Comparison of ENCODE assay signal across 20 cellular contexts in the genomic region with DNA sequence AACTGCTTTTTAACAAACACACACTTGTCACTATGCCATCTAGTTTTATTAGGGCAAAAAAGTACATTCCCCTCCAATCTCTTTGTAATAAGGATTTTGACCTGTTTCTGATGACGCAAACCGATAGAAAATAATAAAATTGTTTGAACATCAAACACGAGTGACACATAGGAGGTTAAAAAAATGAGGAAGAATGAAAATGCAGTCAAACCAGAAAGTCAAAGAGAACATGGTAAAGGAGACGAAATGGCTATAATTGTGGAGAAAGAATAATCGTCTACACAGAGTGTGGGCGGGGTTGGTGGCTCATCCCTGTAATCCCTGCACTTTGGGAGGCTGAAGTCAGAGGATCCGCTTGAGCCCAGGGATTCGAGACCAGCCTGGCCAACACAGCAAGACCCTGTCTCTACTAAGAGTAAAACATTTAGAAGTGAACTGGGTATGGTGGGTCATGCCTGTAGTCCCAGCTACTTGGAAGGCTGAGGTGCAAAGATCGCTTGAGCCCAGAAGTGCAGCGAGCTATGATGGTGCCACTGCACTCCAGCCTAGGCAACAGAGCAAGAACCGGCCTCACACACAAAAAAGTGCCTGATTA.
DNase-seq lines count a peak whose midpoint lies in the region; ATAC-seq, FAIRE-seq and TF ChIP-seq lines count a peak whose summit lies in the region.
"Had no signal": no experiment of that assay in that cellular context is flagged by ENCODE, and none has a peak within 500 bp of the region (broad histone marks: within the 10 kb centered on the region; RNA-seq: fewer than 3 reads in every experiment).

No MANE protein-coding gene starts in this region.

- TF ChIP-seq EP300 in GM12878 (IDR thresholded peaks at IDR 0.05; ENCODE audit: borderline replicate concordance in 1 of 2, control insufficient read depth in 1 of 2, low read depth in 2 of 2, low read length in 2 of 2) (no peak), gastroesophageal sphincter (IDR thresholded peaks at IDR 0.05) (no peak)

- in situ Hi-C loops in GM12878 (cut with MboI): no loop called here

- H3K27ac ChIP-seq in OCI-LY1 (ENCODE audit: low read depth, low read length, poor library complexity, severe bottlenecking) (peak overlapping the region; percentile 93), GM12878 (ENCODE audit: control insufficient read depth, insufficient read depth) (no peak overlapping the region), gastroesophageal sphincter (peak overlapping the region; percentile 56 to 80 (median 76)), smooth muscle cell (ENCODE audit: low read depth) (peak overlapping the region; percentile 93), lower lobe of right lung (no peak overlapping the region)

- H3K9me2 ChIP-seq in OCI-LY1 (ENCODE audit: low read depth, low read length): no peaks in the 10 kb centered on the region

- no peak overlapping the region for H2AFZ ChIP-seq in OCI-LY1 (ENCODE audit: low read length)
- H2AFZ ChIP-seq in GM12878 (ENCODE audit: control insufficient read depth, low read depth, low read length): no peak overlapping the region
- no peak overlapping the region for H2AFZ ChIP-seq in smooth muscle cell (ENCODE audit: low read depth)

- H3K4me3 ChIP-seq in OCI-LY1 (ENCODE audit: low read depth, low read length, poor library complexity, severe bottlenecking): no peak overlapping the region
- no peak overlapping the region for H3K4me3 ChIP-seq in GM12878
- H3K4me3 ChIP-seq in gastroesophageal sphincter: no peak overlapping the region
- no peak overlapping the region for H3K4me3 ChIP-seq in smooth muscle cell
- H3K4me3 ChIP-seq in lower lobe of right lung: no peak overlapping the region
- H3K4me3 ChIP-seq: skin epidermis had no signal

- intact Hi-C loops in GM12878 (cut with micrococcal nuclease; ENCODE audit: unreplicated experiment) (loop anchor here (10.0 kb wide), 1 partner anchor 132 kb away; no protein-coding TSS in a partner anchor), lower lobe of right lung (cut with DNase I) (no loop called here)

- TF ChIP-seq RAD21 in GM12878 (IDR thresholded peaks at IDR 0.05; ENCODE audit: insufficient read depth, low read depth, low read length): no peak

- no TSS peak for BruUV-seq in GM12878 (replicated peaks; lab: Mats Ljungman, UMichigan)

- SMC1A ChIA-PET in GM12878 (lab: Charles Lee; ENCODE audit: uncharacterized antibody, unreplicated experiment): interaction anchor here (1.2 to 2.5 kb wide), 7 partner anchors 8 to 35 kb away, joined by 3 to 13 read pairs (median 4); no protein-coding TSS in a partner anchor

- H3K4me2 ChIP-seq in OCI-LY1 (ENCODE audit: low read length): peak overlapping the region; percentile 67
- peak overlapping the region; percentile 11; the same call in 1 of the 2 replicates for H3K4me2 ChIP-seq in GM12878 (ENCODE audit: control insufficient read depth, insufficient read depth)
- peak overlapping the region; percentile 77 for H3K4me2 ChIP-seq in smooth muscle cell

- H4K20me1 ChIP-seq in OCI-LY1 (ENCODE audit: insufficient read depth, low read length) (no peaks in the 10 kb centered on the region), GM12878 (ENCODE audit: control insufficient read depth, insufficient read depth) (no peaks in the 10 kb centered on the region), smooth muscle cell (ENCODE audit: low read depth) (peaks cover 8% of the 10 kb centered on the region)

- whole genome bisulfite sequencing in GM12878 (ENCODE audit: insufficient coverage, insufficient replicate concordance, low lambda C conversion rate, missing lambda C conversion rate): 51% methylated on average over 11 of the region's 11 CpGs
- 84 to 86% methylated on average over 4 to 11 of the region's 11 CpGs for WGBS in gastroesophageal sphincter (ENCODE audit: low coverage in 1 of 2), 2 donors
- 78% methylated on average over 11 of the region's 11 CpGs for WGBS in smooth muscle cell (ENCODE audit: low lambda C conversion rate)

- no peaks in the 10 kb centered on the region for H3F3A ChIP-seq in OCI-LY1 (ENCODE audit: insufficient read depth, low read length)
- peaks cover 30% of the 10 kb centered on the region for H3F3A ChIP-seq in smooth muscle cell (ENCODE audit: low read depth)

- DNase-seq in GM12878 (ENCODE audit: low read depth, low spot score) (no peak), smooth muscle cell (lab: John Stamatoyannopoulos, UW; ENCODE audit: unreplicated experiment) (no peak), nucleus accumbens (lab: John Stamatoyannopoulos, UW) (no peak), lower lobe of right lung (no peak), COLO668 (lab: John Stamatoyannopoulos, UW; ENCODE audit: unreplicated experiment) (no peak)
- DNase-seq: activated CD4-positive, alpha-beta T cell treated with anti-CD3 and anti-CD28 coated beads for 48 hours; activated naive CD4-positive, alpha-beta T cell treated with anti-CD3 and anti-CD28 coated beads, Interleukin-2, amount 50 U/mL, for 16 hours; CD4-positive, alpha-beta T cell; effector memory CD8-positive, alpha-beta T cell; head of caudate nucleus; Kasumi-1; NCI-H2029; NCI-H345; stimulated activated CD4-positive, alpha-beta T cell treated with anti-CD3 and anti-CD28 coated beads, Interleukin-4, amount 100 ng/mL, for 1 hour; stimulated activated naive CD4-positive, alpha-beta T cell; T-helper 17 cell had no signal

- RAD21 ChIA-PET in GM12878 (lab: Charles Lee; ENCODE audit: unreplicated experiment): interaction anchor here (0.6 kb wide), 1 partner anchor 61 kb away, joined by 3 read pairs; no protein-coding TSS in a partner anchor

- TF ChIP-seq POLR2A in GM12878 (IDR thresholded peaks at IDR 0.05; ENCODE audit: low read depth, low read length) (no peak), gastroesophageal sphincter (IDR thresholded peaks at IDR 0.05) (no peak)

- H3K79me2 ChIP-seq in OCI-LY1 (ENCODE audit: insufficient read depth, low read length) (no peaks in the 10 kb centered on the region; the same call in 1 of the 2 replicates), GM12878 (ENCODE audit: control insufficient read depth, insufficient read depth, low read length) (no peaks in the 10 kb centered on the region; the same call in 1 of the 2 replicates), smooth muscle cell (ENCODE audit: low read depth) (peaks cover 14% of the 10 kb centered on the region)

- no peak for FAIRE-seq in GM12878 (lab: Jason Lieb, UNC)

- H3K4me1 ChIP-seq in OCI-LY1 (ENCODE audit: insufficient read depth, low read length, severe bottlenecking): peaks cover 87% of the 10 kb centered on the region
- peaks cover 19% of the 10 kb centered on the region for H3K4me1 ChIP-seq in GM12878 (ENCODE audit: control insufficient read depth, insufficient read depth, low read length)
- peaks cover 7 to 53% (median 20%) of the 10 kb centered on the region in 3 donors for H3K4me1 ChIP-seq in gastroesophageal sphincter
- peaks cover 31% of the 10 kb centered on the region for H3K4me1 ChIP-seq in smooth muscle cell (ENCODE audit: low read depth)
- peaks cover 25% of the 10 kb centered on the region for H3K4me1 ChIP-seq in lower lobe of right lung

- no peak for ATAC-seq in GM12878
- ATAC-seq in gastroesophageal sphincter: no peak
- no peak for ATAC-seq in lower lobe of right lung
- ATAC-seq: effector memory CD8-positive, alpha-beta T cell; natural killer cell treated with Interleukin-12 subunit alpha and Interleukin-12 subunit beta and Interleukin-15 and Interleukin-18, amount 100 ng/mL, for 72 hours; T-helper 17 cell had no signal

- TF ChIP-seq CTCF in OCI-LY1 (IDR thresholded peaks at IDR 0.05; ENCODE audit: low read length) (no peak), GM12878 (IDR thresholded peaks at IDR 0.05 in 2 of 3, conservative IDR thresholded peaks at IDR 0.05 in 1 of 3; ENCODE audit: control insufficient read depth in 2 of 3, extremely low read depth in 1 of 3, insufficient read depth in 1 of 3, low read depth in 3 of 3, low read length in 3 of 3) (no peak), gastroesophageal sphincter (IDR thresholded peaks at IDR 0.05) (no peak), smooth muscle cell (IDR thresholded peaks at IDR 0.05; ENCODE audit: borderline replicate concordance, insufficient read depth, poor library complexity, severe bottlenecking) (no peak), lower lobe of right lung (IDR thresholded peaks at IDR 0.05) (no peak)

- H3K9me3 ChIP-seq in OCI-LY1 (ENCODE audit: low read length): no peaks in the 10 kb centered on the region
- no peaks in the 10 kb centered on the region; the same call in 2 of the 3 replicates for H3K9me3 ChIP-seq in GM12878 (replicated peaks; ENCODE audit: control insufficient read depth, insufficient read depth, low read length)
- no peaks in the 10 kb centered on the region for H3K9me3 ChIP-seq in gastroesophageal sphincter
- no peaks in the 10 kb centered on the region for H3K9me3 ChIP-seq in smooth muscle cell (replicated peaks; ENCODE audit: low read depth)
- no peaks in the 10 kb centered on the region for H3K9me3 ChIP-seq in lower lobe of right lung

- H3K27me3 ChIP-seq in OCI-LY1 (ENCODE audit: insufficient read depth, low read length): no peaks in the 10 kb centered on the region
- H3K27me3 ChIP-seq in GM12878 (replicated peaks in 1 of 2; ENCODE audit: control insufficient read depth in 2 of 2, insufficient read depth in 2 of 2, low read length in 1 of 2): no peaks in the 10 kb centered on the region
- no peaks in the 10 kb centered on the region for H3K27me3 ChIP-seq in gastroesophageal sphincter
- H3K27me3 ChIP-seq in smooth muscle cell (ENCODE audit: low read depth): no peaks in the 10 kb centered on the region
- no peaks in the 10 kb centered on the region for H3K27me3 ChIP-seq in lower lobe of right lung (ENCODE audit: low read depth)

- H3K36me3 ChIP-seq in OCI-LY1 (ENCODE audit: insufficient read depth, low read length) (peaks cover 7% of the 10 kb centered on the region; the same call in 1 of the 2 replicates), GM12878 (ENCODE audit: control insufficient read depth in 2 of 2, insufficient read depth in 2 of 2, low read length in 1 of 2) (no peaks in the 10 kb centered on the region), gastroesophageal sphincter (no peaks in the 10 kb centered on the region), smooth muscle cell (ENCODE audit: low read depth) (no peaks in the 10 kb centered on the region), lower lobe of right lung (no peaks in the 10 kb centered on the region)

- H3K9ac ChIP-seq in OCI-LY1 (ENCODE audit: low read length) (peak overlapping the region; percentile 41; the same call in 1 of the 2 replicates), GM12878 (ENCODE audit: control insufficient read depth, insufficient read depth, low read length) (no peak overlapping the region), smooth muscle cell (ENCODE audit: low read depth) (peak overlapping the region; percentile 81)

- CTCF ChIA-PET in GM12878 (lab: Yijun Ruan, JAX): no interaction called here

- POLR2A ChIA-PET in GM12878 (lab: Charles Lee): interaction anchor here (0.7 to 1.2 kb wide), 2 partner anchors 70 to 276 kb away, joined by 3 read pairs; no protein-coding TSS in a partner anchor

TF ChIP-seq in GM12878, 131 proteins besides CTCF, POLR2A, EP300 and RAD21 (continues in another document):
- no peak for TF ChIP-seq KLF5 (IDR thresholded peaks at IDR 0.05; ENCODE audit: partially characterized antibody)
- TF ChIP-seq ZNF274 (IDR thresholded peaks at IDR 0.05; ENCODE audit: insufficient read depth, insufficient read length): no peak
- no peak for TF ChIP-seq ZZZ3 (IDR thresholded peaks at IDR 0.05; ENCODE audit: control insufficient read depth, insufficient read length, low read depth)
- TF ChIP-seq RBBP5 (conservative IDR thresholded peaks at IDR 0.05): no peak

Comparison
In these comparisons a context has a peak if more than half of its experiments do, and no peak if none do; other contexts are left out.
1. H3K27ac ChIP-seq: peak in OCI-LY1 (single experiment), gastroesophageal sphincter (4 of 4) and smooth muscle cell (single experiment); none in GM12878 (single experiment) and lower lobe of right lung (single experiment).
2. H3K4me2 ChIP-seq: peak in every context shown above with its lines; median percentile 77 in smooth muscle cell; 67 in OCI-LY1; 11 in GM12878.